ENCODE assay signal across 10 cellular contexts in the genomic region with DNA sequence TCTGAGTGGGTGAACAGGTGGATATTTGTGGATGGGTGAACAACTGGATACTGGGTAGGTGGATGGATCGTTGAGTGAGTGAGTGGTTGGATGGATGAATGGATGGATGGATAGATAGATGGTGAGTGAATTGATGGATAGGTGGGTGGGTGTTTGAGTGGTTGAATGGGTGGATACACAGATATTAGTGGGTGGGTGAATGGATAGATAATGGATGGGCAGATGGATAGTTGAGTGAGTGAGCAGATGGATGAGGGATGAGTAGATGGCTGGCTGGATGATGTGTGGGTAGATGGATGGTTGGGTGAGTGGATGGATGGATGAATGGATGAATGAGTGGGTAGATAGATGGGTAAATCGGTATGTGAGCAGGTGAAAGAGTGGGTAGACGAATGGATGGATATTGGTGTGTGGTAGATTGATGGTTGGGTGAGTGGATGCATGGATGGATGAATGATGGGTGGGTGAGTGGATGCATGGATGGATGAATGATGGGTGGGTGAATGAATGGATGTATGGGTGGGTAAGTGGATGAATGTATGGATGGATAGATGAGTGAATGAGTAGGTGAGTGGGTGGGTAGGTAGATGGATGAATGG.
"Had no signal": no experiment of that assay in that cellular context is flagged by ENCODE, and none has a peak within 500 bp of the region (broad histone marks: within the 10 kb centered on the region; RNA-seq: fewer than 3 reads in every experiment).

No MANE protein-coding gene starts in this region.

- H3K36me3 ChIP-seq: HAP-1 had no signal

- H3K27ac ChIP-seq: GM23248 had no signal

- H2AFZ ChIP-seq: GM23248, GM23338 had no signal

- H3K4me1 ChIP-seq: HAP-1 had no signal

- DNase-seq: GM23248, GOT3, H7, H9, HCEC 1CT, HFFc6 had no signal

- H3K9ac ChIP-seq: GM23248 had no signal

- H3K4me3 ChIP-seq: GM23248, GM23338, HAP-1 had no signal

- FAIRE-seq: H54 had no signal

- H3K9me3 ChIP-seq: HAP-1 had no signal

- ATAC-seq: GM23338, HCT116 had no signal

- H3K4me2 ChIP-seq: GM23338 had no signal
